In the genomic region with DNA sequence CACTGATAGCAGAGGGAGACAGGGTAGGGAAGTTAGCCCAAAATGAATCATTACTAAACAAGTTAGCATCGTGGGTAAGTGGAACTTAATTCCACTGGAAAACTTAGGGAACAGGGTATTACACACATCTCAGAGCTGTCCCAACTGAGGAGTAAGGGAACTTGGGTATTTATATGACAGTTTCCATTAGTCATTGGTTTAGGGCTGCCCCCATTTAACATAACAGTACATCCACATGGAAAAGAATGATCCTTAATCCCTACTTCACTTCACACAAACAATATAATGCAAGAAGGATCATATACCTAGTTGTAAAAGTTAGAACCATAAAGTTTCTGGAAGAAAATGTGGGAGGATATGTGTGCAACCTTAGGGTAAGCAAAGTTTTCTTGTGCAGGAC, we compare ENCODE assay signal across 43 cellular contexts. TPM values are rescaled to one million over a fixed set of nuclear protein-coding genes. Genes with fewer than 3 reads are reported as not detected.
"Had no signal": no experiment of that assay in that cellular context is flagged by ENCODE, and none has a peak within 500 bp of the region (broad histone marks: within the 10 kb centered on the region; RNA-seq: fewer than 3 reads in every experiment).

No MANE protein-coding gene starts in this region.

- H3K36me3 Mint-ChIP-seq: activated naive CD4-positive, alpha-beta T cell treated with anti-CD3 and anti-CD28 coated beads, Interleukin-2, amount 10 ng/mL, durations not matched to agents 7 days and 5 days; activated naive CD4-positive, alpha-beta T cell treated with anti-CD3 and anti-CD28 coated beads, Interleukin-2, amount 50 U/mL, for 24 hours; activated naive CD4-positive, alpha-beta T cell treated with anti-CD3 and anti-CD28 coated beads, Interleukin-2, amount 50 U/mL, for 72 hours; activated naive CD8-positive, alpha-beta T cell; activated naive CD8-positive, alpha-beta T cell treated with anti-CD3 and anti-CD28 coated beads for 36 hours; activated naive CD8-positive, alpha-beta T cell treated with anti-CD3 and anti-CD28 coated beads, Interleukin-2, amount 10 ng/mL, durations not matched to agents 7 days and 5 days; brain had no signal

- H3K4me3 ChIP-seq: adrenal gland, ascending aorta, body of pancreas, breast epithelium, cardiac muscle cell had no signal

- H3K4me1 Mint-ChIP-seq: activated naive CD4-positive, alpha-beta T cell treated with anti-CD3 and anti-CD28 coated beads, Interleukin-2, amount 10 ng/mL, durations not matched to agents 7 days and 5 days; activated naive CD4-positive, alpha-beta T cell treated with anti-CD3 and anti-CD28 coated beads, Interleukin-2, amount 50 U/mL, for 24 hours; activated naive CD8-positive, alpha-beta T cell treated with anti-CD3 and anti-CD28 coated beads, Interleukin-2, amount 50 U/mL, for 24 hours; activated T-helper 17 cell treated with anti-CD3 and anti-CD28 coated beads, Interleukin-2, amount 50 U/mL, for 72 hours; brain; central memory CD8-positive, alpha-beta T cell had no signal

- H3K36me3 ChIP-seq: adrenal gland, ascending aorta, brain microvascular endothelial cell, breast epithelium, cardiac muscle cell had no signal

- ATAC-seq: activated naive CD4-positive, alpha-beta T cell treated with anti-CD3 and anti-CD28 coated beads, Interleukin-2, amount 50 U/mL, for 72 hours; activated naive CD8-positive, alpha-beta T cell treated with anti-CD3 and anti-CD28 coated beads, Interleukin-2, amount 50 U/mL, for 24 hours; activated T-cell treated with anti-CD3 and anti-CD28 coated beads, Interleukin-2, amount 50 U/mL, for 4 hours; activated T-cell treated with anti-CD3 and anti-CD28 coated beads, Interleukin-2, amount 50 U/mL, for 72 hours; activated T-helper 17 cell treated with anti-CD3 and anti-CD28 coated beads, Interleukin-2, amount 50 U/mL, for 72 hours; body of pancreas had no signal

- H3K9me3 Mint-ChIP-seq: activated naive CD4-positive, alpha-beta T cell treated with anti-CD3 and anti-CD28 coated beads for 36 hours; activated naive CD4-positive, alpha-beta T cell treated with anti-CD3 and anti-CD28 coated beads, Interleukin-2, amount 10 ng/mL, durations not matched to agents 7 days and 5 days; activated naive CD4-positive, alpha-beta T cell treated with anti-CD3 and anti-CD28 coated beads, Interleukin-2, amount 50 U/mL, for 24 hours; activated naive CD4-positive, alpha-beta T cell treated with anti-CD3 and anti-CD28 coated beads, Interleukin-2, amount 50 U/mL, for 72 hours; activated naive CD8-positive, alpha-beta T cell treated with anti-CD3 and anti-CD28 coated beads for 36 hours; activated naive CD8-positive, alpha-beta T cell treated with anti-CD3 and anti-CD28 coated beads, Interleukin-2, amount 10 ng/mL, durations not matched to agents 7 days and 5 days; activated naive CD8-positive, alpha-beta T cell treated with anti-CD3 and anti-CD28 coated beads, Interleukin-2, amount 50 U/mL, for 24 hours; activated T-cell treated with anti-CD3 and anti-CD28 coated beads, Interleukin-2, amount 50 U/mL, for 24 hours; activated T-cell treated with anti-CD3 and anti-CD28 coated beads, Interleukin-2, amount 50 U/mL, for 4 hours; activated T-cell treated with anti-CD3 and anti-CD28 coated beads, Interleukin-2, amount 50 U/mL, for 72 hours; activated T-helper 1 cell treated with anti-CD3 and anti-CD28 coated beads, Interleukin-12 subunit alpha, Interleukin-12 subunit beta, Interleukin-2, Interleukin-4 antibody, amounts not matched to agents 30 ng/mL and 10 ng/mL and 1 ng/mL, durations not matched to agents 14 hours and 24 hours and 36 hours; activated T-helper 17 cell treated with anti-CD3 and anti-CD28 coated beads, Interleukin-2, amount 50 U/mL, for 72 hours; activated T-helper 2 cell treated with anti-CD3 and anti-CD28 coated beads, Interferon-gamma antibody, Interleukin-2, Interleukin-4, amounts not matched to agents 10 μg/mL and 5 μg/mL and 100 μg/mL, durations not matched to agents 14 hours and 24 hours and 36 hours; brain; central memory CD8-positive, alpha-beta T cell had no signal

- H3K27ac ChIP-seq: adrenal gland, ascending aorta, body of pancreas, brain microvascular endothelial cell, breast epithelium, cardiac muscle cell had no signal

- H3K4me1 ChIP-seq: adrenal gland, ascending aorta, body of pancreas, breast epithelium had no signal

- DNase-seq: activated effector memory CD4-positive, alpha-beta T cell treated with anti-CD3 and anti-CD28 coated beads, Interleukin-2, amount 50 U/mL, for 16 hours; activated effector memory CD4-positive, alpha-beta T cell treated with Interleukin-2 at 50 U/mL for 16 hours; activated gamma-delta T cell; activated gamma-delta T cell treated with Interleukin-2 at 50 U/mL for 16 hours; activated naive CD4-positive, alpha-beta T cell; activated naive CD4-positive, alpha-beta T cell treated with anti-CD3 and anti-CD28 coated beads for 36 hours; activated naive CD4-positive, alpha-beta T cell treated with anti-CD3 and anti-CD28 coated beads, Interleukin-2, amount 10 ng/mL, durations not matched to agents 7 days and 5 days; activated naive CD4-positive, alpha-beta T cell treated with anti-CD3 and anti-CD28 coated beads, Interleukin-2, amount 50 U/mL, for 16 hours; activated naive CD4-positive, alpha-beta T cell treated with Interleukin-2 at 50 U/mL for 16 hours; activated naive CD8-positive, alpha-beta T cell treated with anti-CD3 and anti-CD28 coated beads for 36 hours; activated naive CD8-positive, alpha-beta T cell treated with anti-CD3 and anti-CD28 coated beads, Interleukin-2, amount 10 ng/mL, durations not matched to agents 7 days and 5 days; activated naive CD8-positive, alpha-beta T cell treated with anti-CD3 and anti-CD28 coated beads, Interleukin-2, amount 50 U/mL, for 24 hours; activated T-cell treated with anti-CD3 and anti-CD28 coated beads, Interleukin-2, amount 50 U/mL, for 24 hours; activated T-cell treated with anti-CD3 and anti-CD28 coated beads, Interleukin-2, amount 50 U/mL, for 4 hours; activated T-cell treated with anti-CD3 and anti-CD28 coated beads, Interleukin-2, amount 50 U/mL, for 48 hours; activated T-cell treated with anti-CD3 and anti-CD28 coated beads, Interleukin-2, amount 50 U/mL, for 72 hours; adrenal gland; amniotic stem cell; amygdala; anterior cingulate cortex; aorta; body of pancreas; brain microvascular endothelial cell; caudate nucleus; central memory CD4-positive, alpha-beta T cell; cerebellar nuclear complex had no signal

- H3K27ac Mint-ChIP-seq: activated naive CD4-positive, alpha-beta T cell treated with anti-CD3 and anti-CD28 coated beads for 36 hours; activated naive CD4-positive, alpha-beta T cell treated with anti-CD3 and anti-CD28 coated beads, Interleukin-2, amount 10 ng/mL, durations not matched to agents 7 days and 5 days; activated naive CD4-positive, alpha-beta T cell treated with anti-CD3 and anti-CD28 coated beads, Interleukin-2, amount 50 U/mL, for 24 hours; activated naive CD4-positive, alpha-beta T cell treated with anti-CD3 and anti-CD28 coated beads, Interleukin-2, amount 50 U/mL, for 72 hours; activated naive CD8-positive, alpha-beta T cell; activated naive CD8-positive, alpha-beta T cell treated with anti-CD3 and anti-CD28 coated beads for 36 hours; activated naive CD8-positive, alpha-beta T cell treated with anti-CD3 and anti-CD28 coated beads, Interleukin-2, amount 10 ng/mL, durations not matched to agents 7 days and 5 days; activated naive CD8-positive, alpha-beta T cell treated with anti-CD3 and anti-CD28 coated beads, Interleukin-2, amount 50 U/mL, for 24 hours; activated T-cell treated with anti-CD3 and anti-CD28 coated beads, Interleukin-2, amount 50 U/mL, for 24 hours; activated T-cell treated with anti-CD3 and anti-CD28 coated beads, Interleukin-2, amount 50 U/mL, for 72 hours; activated T-helper 1 cell treated with anti-CD3 and anti-CD28 coated beads, Interleukin-12 subunit alpha, Interleukin-12 subunit beta, Interleukin-2, Interleukin-4 antibody, amounts not matched to agents 30 ng/mL and 10 ng/mL and 1 ng/mL, durations not matched to agents 14 hours and 24 hours and 36 hours; activated T-helper 17 cell treated with anti-CD3 and anti-CD28 coated beads, Interleukin-2, amount 50 U/mL, for 72 hours; activated T-helper 2 cell treated with anti-CD3 and anti-CD28 coated beads, Interferon-gamma antibody, Interleukin-2, Interleukin-4, amounts not matched to agents 10 μg/mL and 5 μg/mL and 100 μg/mL, durations not matched to agents 14 hours and 24 hours and 36 hours; brain had no signal

- H3K4me3 Mint-ChIP-seq: activated naive CD4-positive, alpha-beta T cell treated with anti-CD3 and anti-CD28 coated beads for 36 hours; activated naive CD4-positive, alpha-beta T cell treated with anti-CD3 and anti-CD28 coated beads, Interleukin-2, amount 10 ng/mL, durations not matched to agents 7 days and 5 days; activated naive CD4-positive, alpha-beta T cell treated with anti-CD3 and anti-CD28 coated beads, Interleukin-2, amount 50 U/mL, for 24 hours; activated naive CD8-positive, alpha-beta T cell; activated naive CD8-positive, alpha-beta T cell treated with anti-CD3 and anti-CD28 coated beads for 36 hours; activated naive CD8-positive, alpha-beta T cell treated with anti-CD3 and anti-CD28 coated beads, Interleukin-2, amount 10 ng/mL, durations not matched to agents 7 days and 5 days; activated naive CD8-positive, alpha-beta T cell treated with anti-CD3 and anti-CD28 coated beads, Interleukin-2, amount 50 U/mL, for 24 hours; activated T-cell treated with anti-CD3 and anti-CD28 coated beads, Interleukin-2, amount 50 U/mL, for 24 hours; activated T-cell treated with anti-CD3 and anti-CD28 coated beads, Interleukin-2, amount 50 U/mL, for 4 hours; activated T-cell treated with anti-CD3 and anti-CD28 coated beads, Interleukin-2, amount 50 U/mL, for 72 hours; activated T-helper 1 cell treated with anti-CD3 and anti-CD28 coated beads, Interleukin-12 subunit alpha, Interleukin-12 subunit beta, Interleukin-2, Interleukin-4 antibody, amounts not matched to agents 30 ng/mL and 10 ng/mL and 1 ng/mL, durations not matched to agents 14 hours and 24 hours and 36 hours; activated T-helper 17 cell treated with anti-CD3 and anti-CD28 coated beads, Interleukin-2, amount 50 U/mL, for 72 hours; brain; central memory CD8-positive, alpha-beta T cell had no signal

- H3K27me3 ChIP-seq: ascending aorta, body of pancreas, brain microvascular endothelial cell, cardiac muscle cell had no signal

RNA-seq across cellular contexts. Expression of gene REC114, which starts 4.3 kb away (rescaled TPM):
- total RNA-seq: activated naive CD4-positive, alpha-beta T cell treated with anti-CD3 and anti-CD28 coated beads for 36 hours; activated naive CD4-positive, alpha-beta T cell treated with anti-CD3 and anti-CD28 coated beads, Interleukin-2, amount 50 U/mL, for 72 hours; activated naive CD8-positive, alpha-beta T cell treated with anti-CD3 and anti-CD28 coated beads for 36 hours; activated naive CD8-positive, alpha-beta T cell treated with anti-CD3 and anti-CD28 coated beads, Interleukin-2, amount 10 ng/mL, durations not matched to agents 7 days and 5 days; activated T-cell treated with anti-CD3 and anti-CD28 coated beads, Interleukin-2, amount 50 U/mL, for 4 hours; activated T-cell treated with anti-CD3 and anti-CD28 coated beads, Interleukin-2, amount 50 U/mL, for 72 hours; activated T-helper 1 cell treated with anti-CD3 and anti-CD28 coated beads, Interleukin-12 subunit alpha, Interleukin-12 subunit beta, Interleukin-2, Interleukin-4 antibody, amounts not matched to agents 30 ng/mL and 10 ng/mL and 1 ng/mL, durations not matched to agents 14 hours and 24 hours and 36 hours; activated T-helper 17 cell treated with anti-CD3 and anti-CD28 coated beads, Interleukin-2, amount 50 U/mL, for 72 hours; activated T-helper 2 cell treated with anti-CD3 and anti-CD28 coated beads, Interferon-gamma antibody, Interleukin-2, Interleukin-4, amounts not matched to agents 10 μg/mL and 5 μg/mL and 100 μg/mL, durations not matched to agents 14 hours and 24 hours and 36 hours; adrenal gland; aorta; ascending aorta; astrocyte; body of pancreas; breast epithelium; bronchial epithelial cell; cardiac septum; cerebellum; chondrocyte had no signal
- polyA plus RNA-seq: adipose tissue, aorta had no signal
